ENCODE assay signal across 18 cellular contexts in the genomic region with DNA sequence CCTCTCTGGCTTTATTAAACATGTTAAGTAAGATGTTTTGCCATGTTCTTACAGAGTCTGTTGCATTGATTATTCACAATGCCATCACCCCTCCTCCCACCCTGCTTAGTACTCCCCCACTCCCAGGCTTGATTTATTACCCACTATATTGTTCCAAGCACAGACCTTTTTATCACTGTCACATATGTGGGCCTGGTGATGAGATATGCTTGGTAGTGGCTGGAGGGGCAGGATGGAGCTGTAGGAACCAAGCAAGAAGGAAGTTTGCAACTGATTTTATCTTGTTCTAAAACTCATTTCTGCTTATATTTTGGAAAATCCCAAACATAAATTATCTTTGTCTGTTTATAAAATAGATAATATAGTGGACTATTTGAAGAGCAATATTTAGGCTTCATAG.
"Had no signal": no experiment of that assay in that cellular context is flagged by ENCODE, and none has a peak within 500 bp of the region (broad histone marks: within the 10 kb centered on the region; RNA-seq: fewer than 3 reads in every experiment).

No MANE protein-coding gene starts in this region.

- H3K4me3 ChIP-seq: esophagus muscularis mucosa, gastroesophageal sphincter, left ventricle myocardium inferior, lung, mucosa of descending colon, right atrium auricular region, sigmoid colon, skin epidermis, stomach, thoracic aorta, transverse colon had no signal

- ATAC-seq: gastroesophageal sphincter; mucosa of descending colon; naive thymus-derived CD8-positive, alpha-beta T cell had no signal

- H3K4me1 ChIP-seq: esophagus muscularis mucosa, gastroesophageal sphincter, left ventricle myocardium inferior, right atrium auricular region, sigmoid colon, stomach, transverse colon had no signal

- H3K27ac ChIP-seq: epithelial cell of prostate, esophagus muscularis mucosa, gastroesophageal sphincter, left ventricle myocardium inferior, right atrium auricular region, sigmoid colon, skin epidermis, stomach, thoracic aorta, transverse colon had no signal

- H3K9me3 ChIP-seq: esophagus muscularis mucosa, gastroesophageal sphincter, left ventricle myocardium inferior, right atrium auricular region, sigmoid colon, stomach, thoracic aorta, transverse colon had no signal

- H3K36me3 ChIP-seq: esophagus muscularis mucosa, gastroesophageal sphincter, left ventricle myocardium inferior, right atrium auricular region, sigmoid colon, stomach, thoracic aorta, transverse colon had no signal

- H3K27me3 ChIP-seq: gastroesophageal sphincter, right atrium auricular region, sigmoid colon, stomach, transverse colon had no signal

- DNase-seq: effector memory CD4-positive, alpha-beta T cell; glutamatergic neuron; immature natural killer cell; left ventricle myocardium inferior; mucosa of descending colon; naive thymus-derived CD8-positive, alpha-beta T cell; sigmoid colon; stimulated activated naive CD4-positive, alpha-beta T cell; stomach; substantia nigra; transverse colon had no signal
